In genomic region chr5:72855821-72856220, GRCh38 we compare ENCODE assay signal across 29 cellular contexts.
"Had no signal": no experiment of that assay in that cellular context is flagged by ENCODE, and none has a peak within 500 bp of the region (broad histone marks: within the 10 kb centered on the region; RNA-seq: fewer than 3 reads in every experiment).

No MANE protein-coding gene starts in this region.

- H3K27ac ChIP-seq: gastrocnemius medialis, left lung, neutrophil, right lobe of liver, testis, upper lobe of left lung had no signal

- H3K4me3 Mint-ChIP-seq: activated B cell treated with CpG ODN at 0.5 μM for 24 hours; activated CD4-positive, alpha-beta T cell treated with anti-CD3 and anti-CD28 coated beads for 36 hours; activated naive CD4-positive, alpha-beta T cell treated with anti-CD3 and anti-CD28 coated beads for 36 hours; brain; nephron had no signal

- DNase-seq: activated B cell treated with CpG ODN at 0.5 μM for 24 hours; activated CD4-positive, alpha-beta T cell treated with anti-CD3 and anti-CD28 coated beads for 36 hours; activated CD4-positive, alpha-beta T cell treated with anti-CD3 and anti-CD28 coated beads, Interleukin-2, amount 50 U/mL, for 4 hours; activated CD8-positive, alpha-beta memory T cell treated with anti-CD3 and anti-CD28 coated beads for 24 hours; activated CD8-positive, alpha-beta memory T cell treated with anti-CD3 and anti-CD28 coated beads, Interleukin-2, amount 50 U/mL, for 4 hours; activated effector memory CD4-positive, alpha-beta T cell treated with Interleukin-2 at 50 U/mL for 16 hours; activated naive CD4-positive, alpha-beta T cell treated with anti-CD3 and anti-CD28 coated beads for 36 hours; activated T-cell treated with anti-CD3 and anti-CD28 coated beads, Interleukin-2, amount 50 U/mL, for 48 hours; aorta; central memory CD4-positive, alpha-beta T cell; effector memory CD4-positive, alpha-beta T cell; gastrocnemius medialis; hippocampal formation; kidney glomerular epithelial cell; left lung; right lobe of liver; small intestine; stimulated activated CD4-positive, alpha-beta T cell treated with anti-CD3 and anti-CD28 coated beads, Interleukin-2, amount 100 ng/mL, for 48 hours; stimulated activated CD8-positive, alpha-beta memory T cell treated with anti-CD3 and anti-CD28 coated beads, Interleukin-4, amount 100 ng/mL, for 48 hours; stimulated activated naive CD4-positive, alpha-beta T cell; T1000; testis; upper lobe of left lung had no signal

- H3K4me3 ChIP-seq: gastrocnemius medialis, left lung, right lobe of liver, testis, upper lobe of left lung had no signal

- ATAC-seq: activated CD4-positive, alpha-beta T cell treated with anti-CD3 and anti-CD28 coated beads for 36 hours; esophagus mucosa; gastrocnemius medialis; left lung; right lobe of liver had no signal

- FAIRE-seq: colon, endothelial cell of umbilical vein, small intestine had no signal

- H3K27me3 Mint-ChIP-seq: activated B cell treated with CpG ODN at 0.5 μM for 24 hours; activated CD4-positive, alpha-beta T cell treated with anti-CD3 and anti-CD28 coated beads for 36 hours; brain had no signal

- H3K27ac Mint-ChIP-seq: activated B cell treated with CpG ODN at 0.5 μM for 24 hours; activated CD4-positive, alpha-beta T cell treated with anti-CD3 and anti-CD28 coated beads for 36 hours; activated naive CD4-positive, alpha-beta T cell treated with anti-CD3 and anti-CD28 coated beads for 36 hours; nephron had no signal

- H3K9me3 ChIP-seq: gastrocnemius medialis, left lung, neutrophil, right lobe of liver, testis, upper lobe of left lung had no signal

- H3K27me3 ChIP-seq: gastrocnemius medialis, left lung, neutrophil, right lobe of liver, testis, upper lobe of left lung had no signal

- H3K9me3 Mint-ChIP-seq: activated B cell treated with CpG ODN at 0.5 μM for 24 hours; activated naive CD4-positive, alpha-beta T cell treated with anti-CD3 and anti-CD28 coated beads for 36 hours; nephron had no signal
